In the genomic region with DNA sequence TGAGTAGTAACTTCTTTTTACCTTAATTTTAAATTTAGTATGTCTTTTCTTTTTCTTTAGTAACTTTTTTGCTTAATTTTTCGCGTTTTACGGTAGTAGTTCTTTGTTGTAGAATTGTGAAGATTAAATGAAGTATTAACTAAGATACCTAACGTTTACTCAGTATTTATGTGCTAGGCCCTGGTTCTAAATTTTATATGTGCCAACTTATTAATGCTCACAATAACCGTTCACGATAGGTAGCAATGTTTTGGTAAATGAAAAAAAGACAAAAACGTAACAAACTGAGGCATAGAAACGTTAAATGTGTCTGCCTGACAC, we compare ENCODE assay signal across 9 cellular contexts. TPM values are rescaled to one million over a fixed set of nuclear protein-coding genes. Genes with fewer than 3 reads are reported as not detected.
DNase-seq lines count a peak whose midpoint lies in the region; ATAC-seq and TF ChIP-seq lines count a peak whose summit lies in the region.
"Had no signal": no experiment of that assay in that cellular context is flagged by ENCODE, and none has a peak within 500 bp of the region (broad histone marks: within the 10 kb centered on the region; RNA-seq: fewer than 3 reads in every experiment).

No MANE protein-coding gene starts in this region.

- DNase-seq in cardiac muscle cell (ENCODE audit: low read depth in 1 of 2, low spot score in 1 of 2) = no peak
- DNase-seq in Right ventricle myocardium inferior (ENCODE audit: missing footprints) = no peak
- DNase-seq in brain microvascular endothelial cell = no peak
- DNase-seq in mesenchymal stem cell = no peak
- DNase-seq in uterus = no peak
- no peak for DNase-seq in NCI-H226
- DNase-seq in DMS79 treated with DMSO at 0.1 percent for 48 hours (lab: John Stamatoyannopoulos, UW) = no peak

- peaks cover 7% of the 10 kb centered on the region for H3K79me1 ChIP-seq in mesenchymal stem cell (replicated peaks; ENCODE audit: low read length, poor library complexity, severe bottlenecking)

- no peaks in the 10 kb centered on the region for H3K27me3 ChIP-seq in cardiac muscle cell
- no peaks in the 10 kb centered on the region for H3K27me3 ChIP-seq in brain microvascular endothelial cell (replicated peaks)
- no peaks in the 10 kb centered on the region for H3K27me3 ChIP-seq in mesenchymal stem cell (ENCODE audit: control insufficient read depth in 1 of 2, insufficient read depth in 1 of 2, low read length in 2 of 2)
- no peaks in the 10 kb centered on the region for H3K27me3 ChIP-seq in uterus
- H3K27me3 ChIP-seq: adrenal gland had no signal

- no peak overlapping the region for H3K18ac ChIP-seq in mesenchymal stem cell (ENCODE audit: low read depth in 1 of 2, low read length in 2 of 2)

- no peak overlapping the region for H2AFZ ChIP-seq in mesenchymal stem cell (ENCODE audit: low read depth, low read length)

- intact Hi-C loops in Right ventricle myocardium inferior (cut with DNase I) = no loop called here
- intact Hi-C loops in uterus (cut with DNase I; ENCODE audit: low total_unique reads) = no loop called here

- H3K36me3 ChIP-seq in cardiac muscle cell (peaks cover 35% of the 10 kb centered on the region), brain microvascular endothelial cell (replicated peaks) (peaks cover 2% of the 10 kb centered on the region), mesenchymal stem cell (ENCODE audit: control insufficient read depth in 1 of 2, insufficient read depth in 2 of 2, low read depth in 1 of 2, low read length in 2 of 2) (peaks cover 0 to 40% of the 10 kb centered on the region in 2 experiments), uterus (no peaks in the 10 kb centered on the region)

- no peak overlapping the region for H2BK12ac ChIP-seq in mesenchymal stem cell (ENCODE audit: low read length in 2 of 2)

- H2AK5ac ChIP-seq in mesenchymal stem cell (ENCODE audit: low read length, severe bottlenecking) = no peak overlapping the region

- H3K9me3 ChIP-seq in cardiac muscle cell (ENCODE audit: low read depth) (no peaks in the 10 kb centered on the region), mesenchymal stem cell (ENCODE audit: control insufficient read depth, low read length) (no peaks in the 10 kb centered on the region), uterus (no peaks in the 10 kb centered on the region)
- H3K9me3 ChIP-seq: adrenal gland had no signal

- H3K14ac ChIP-seq in mesenchymal stem cell (ENCODE audit: low read length in 2 of 2) = no peak overlapping the region

- TF ChIP-seq CTCF in cardiac muscle cell (IDR thresholded peaks at IDR 0.05; ENCODE audit: low read depth, low read length) = no peak
- no peak for TF ChIP-seq CTCF in brain microvascular endothelial cell (IDR thresholded peaks at IDR 0.05; ENCODE audit: low read depth, low read length, missing control alignments)
- TF ChIP-seq CTCF in uterus (IDR thresholded peaks at IDR 0.05) = no peak

- ATAC-seq in Right ventricle myocardium inferior (no peak), HG02981 (IDR thresholded peaks at IDR 0.05; ENCODE audit: unreplicated experiment) (no peak)

- no CpG with 5 or more reads among the region's 8 CpGs for WGBS in mesenchymal stem cell

- H3K27ac ChIP-seq in cardiac muscle cell (peak overlapping the region; percentile 92), brain microvascular endothelial cell (peak overlapping the region; percentile 54), mesenchymal stem cell (ENCODE audit: low read length, poor library complexity, severe bottlenecking) (peak overlapping the region; percentile 73), uterus (peak overlapping the region; percentile 73 to 91)

- H2BK120ac ChIP-seq in mesenchymal stem cell (ENCODE audit: low read depth, low read length) = no peak overlapping the region

- H3K23ac ChIP-seq in mesenchymal stem cell (ENCODE audit: low read length in 2 of 2) = no peak overlapping the region

- TF ChIP-seq POLR2A in uterus (IDR thresholded peaks at IDR 0.05) = no peak

- H4K8ac ChIP-seq in mesenchymal stem cell (ENCODE audit: low read length) = no peak overlapping the region

- H4K91ac ChIP-seq in mesenchymal stem cell (ENCODE audit: low read length) = no peak overlapping the region

- peak overlapping the region; percentile 95 for H3K9ac ChIP-seq in mesenchymal stem cell (ENCODE audit: low read length)

- H3K4me2 ChIP-seq in mesenchymal stem cell (ENCODE audit: low read length, poor library complexity, severe bottlenecking) = peak overlapping the region; percentile 72

- H3K4me3 ChIP-seq in cardiac muscle cell (peak overlapping the region; percentile 82), brain microvascular endothelial cell (ENCODE audit: low read depth, low read length) (peak overlapping the region; percentile 89), mesenchymal stem cell (ENCODE audit: insufficient read depth in 1 of 2, low read depth in 1 of 2, low read length in 2 of 2) (peak overlapping the region; percentile 97 to 98), uterus (peak overlapping the region; percentile 65 to 95)

- no peak overlapping the region for H2BK15ac ChIP-seq in mesenchymal stem cell (ENCODE audit: low read depth, poor library complexity, severe bottlenecking)

- H3K4me1 ChIP-seq in cardiac muscle cell (ENCODE audit: low read depth) (peaks cover 20% of the 10 kb centered on the region), mesenchymal stem cell (ENCODE audit: control insufficient read depth, insufficient read depth, low read depth, low read length) (no peaks in the 10 kb centered on the region), uterus (no peaks in the 10 kb centered on the region)

- no peak overlapping the region for H2BK5ac ChIP-seq in mesenchymal stem cell (ENCODE audit: low read depth, low read length, poor library complexity, severe bottlenecking)

- in situ Hi-C loops in brain microvascular endothelial cell (cut with HindIII; ENCODE audit: low pct_ligation_motif_present, low sequenced_read_pairs) = no loop called here

- H3K4ac ChIP-seq in mesenchymal stem cell (ENCODE audit: low read depth in 1 of 2, low read length in 2 of 2) = no peak overlapping the region

RNA-seq across cellular contexts. Expression of a gene that starts 1.2 kb away (rescaled TPM):
- total RNA-seq in cardiac muscle cell (100 and 142 TPM in 2 replicates), Right ventricle myocardium inferior (71.9 TPM), uterus (100 to 1,000 TPM in 1 of 4 donors, 10 to 100 TPM in 3; 38.2 to 133 (median 73.8) TPM)
- 50.1 and 84.4 TPM in 2 replicates for polyA plus RNA-seq in cardiac muscle cell
- polyA plus RNA-seq in mesenchymal stem cell (2013, experiment 1 of 2) = 29.5 TPM
- polyA plus RNA-seq in mesenchymal stem cell (2013, experiment 2 of 2) = 31.0 TPM
